In the genomic region with DNA sequence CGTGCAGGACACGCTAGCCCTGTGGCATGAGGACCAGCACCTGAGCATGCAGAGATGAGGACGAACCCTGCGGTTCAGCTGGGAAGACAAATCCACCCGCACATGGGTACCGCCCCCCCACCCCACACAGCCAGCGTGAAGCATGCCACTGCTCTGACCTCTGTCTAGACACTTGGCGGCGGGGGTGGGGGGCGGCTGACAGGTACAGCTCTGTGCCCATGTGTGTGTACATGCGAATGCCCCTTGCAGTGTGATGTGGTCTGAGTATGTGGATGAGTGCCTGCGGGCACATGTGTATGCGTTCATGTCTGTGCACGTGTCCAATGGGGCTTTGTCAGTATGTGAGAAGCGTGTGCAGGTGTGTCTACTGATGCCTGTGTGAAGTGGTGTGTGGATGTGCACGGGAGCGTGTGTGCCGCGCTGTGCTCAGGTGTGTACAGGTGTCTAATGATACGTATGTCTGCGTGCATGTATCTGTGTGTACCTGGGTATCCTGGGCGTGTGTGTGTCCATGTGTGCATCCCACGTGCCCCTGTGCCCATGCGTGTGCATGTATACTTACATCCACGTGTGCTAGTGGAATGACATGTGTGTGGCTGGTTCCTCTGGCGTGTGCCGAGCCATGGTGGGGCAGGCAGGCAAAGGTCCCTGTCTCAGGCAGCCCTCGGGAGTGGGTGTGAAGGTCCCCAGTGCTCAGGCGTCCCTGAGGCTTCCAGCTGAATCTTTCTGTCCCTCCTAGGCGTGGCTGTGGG, we compare ENCODE assay signal across 1 cellular context.
TF ChIP-seq lines count a peak whose summit lies in the region.

No MANE protein-coding gene starts in this region.

TF ChIP-seq in H1, 55 proteins besides CTCF, POLR2A, EP300 and RAD21:
- no peak for TF ChIP-seq CREB1 (IDR thresholded peaks at IDR 0.05)
- TF ChIP-seq, protein P1, sequence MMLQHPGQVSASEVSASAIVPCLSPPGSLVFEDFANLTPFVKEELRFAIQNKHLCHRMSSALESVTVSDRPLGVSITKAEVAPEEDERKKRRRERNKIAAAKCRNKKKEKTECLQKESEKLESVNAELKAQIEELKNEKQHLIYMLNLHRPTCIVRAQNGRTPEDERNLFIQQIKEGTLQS (IDR thresholded peaks at IDR 0.05; ENCODE audit: insufficient read depth, low read depth, low read length): no peak
- TF ChIP-seq SIRT6 (IDR thresholded peaks at IDR 0.05; ENCODE audit: low read length): no peak
- no peak for TF ChIP-seq SIN3A (conservative IDR thresholded peaks at IDR 0.05 in 1 of 2, IDR thresholded peaks at IDR 0.05 in 1 of 2; ENCODE audit: low read depth in 1 of 2, low read length in 2 of 2)
- no peak for TF ChIP-seq FOSL1 (IDR thresholded peaks at IDR 0.05; ENCODE audit: insufficient read depth, low read depth, low read length)
- no peak for TF ChIP-seq RBBP5 (IDR thresholded peaks at IDR 0.05; ENCODE audit: borderline replicate concordance, low read depth, low read length)
- no peak for TF ChIP-seq GABPA (IDR thresholded peaks at IDR 0.05; ENCODE audit: borderline replicate concordance, insufficient read depth, low read length)
- TF ChIP-seq RXRA (IDR thresholded peaks at IDR 0.05; ENCODE audit: insufficient read depth, low read depth, low read length): no peak
- TF ChIP-seq CBX8 (IDR thresholded peaks at IDR 0.05; ENCODE audit: borderline replicate concordance, low read depth, low read length): no peak
